21 cellular contexts compared by ENCODE assay signal in the genomic region with DNA sequence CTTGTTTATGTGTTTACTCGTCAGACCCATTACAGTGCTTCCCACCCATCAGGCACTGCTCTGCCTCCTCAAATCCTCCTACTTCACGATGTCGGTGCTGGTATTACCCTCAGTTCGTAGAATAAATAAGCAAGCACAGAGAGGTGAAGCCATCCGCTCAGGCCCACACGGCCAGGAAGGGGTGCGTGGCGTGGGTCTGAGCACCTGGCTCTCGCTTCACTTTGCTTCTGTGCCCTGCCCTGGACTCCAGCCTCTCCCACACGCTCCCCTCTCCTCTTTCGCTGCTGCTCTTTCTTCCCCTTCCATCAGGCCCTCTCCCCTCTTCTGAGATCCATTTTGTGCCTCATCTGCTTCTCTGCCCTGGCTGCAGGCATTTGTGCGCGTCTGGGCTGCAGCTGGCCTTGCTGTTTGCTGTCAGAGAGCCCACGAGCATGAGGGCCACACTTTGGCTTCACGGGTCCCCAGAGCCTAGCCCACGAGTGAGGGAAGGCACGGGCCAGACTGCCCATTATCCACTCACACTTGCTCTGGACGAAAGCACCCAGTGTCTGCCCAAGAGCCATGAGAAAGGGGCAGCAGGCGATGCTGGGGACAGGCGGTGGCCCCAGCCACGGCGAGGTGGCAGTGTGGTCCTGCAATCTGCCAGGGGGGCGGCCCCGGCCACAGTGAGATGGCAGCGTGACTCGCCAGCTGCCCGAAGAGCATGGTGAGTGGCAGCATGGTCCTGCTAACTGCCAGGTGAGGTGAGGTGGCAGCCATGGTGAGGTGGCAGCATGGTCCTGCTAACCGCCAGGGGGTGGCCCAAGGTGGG.
DNase-seq lines count a peak whose midpoint lies in the region; ATAC-seq, FAIRE-seq and TF ChIP-seq lines count a peak whose summit lies in the region.
"Had no signal": no experiment of that assay in that cellular context is flagged by ENCODE, and none has a peak within 500 bp of the region (broad histone marks: within the 10 kb centered on the region; RNA-seq: fewer than 3 reads in every experiment).

No MANE protein-coding gene starts in this region.

- H3K36me3 Mint-ChIP-seq in WTC11 (peaks cover 4% of the 10 kb centered on the region), progenitor cell of endocrine pancreas (ENCODE audit: insufficient read depth) (peaks cover 16% of the 10 kb centered on the region)
- H3K36me3 Mint-ChIP-seq: CD8-positive, alpha-beta T cell had no signal

- no peak for TF ChIP-seq POLR2A in testis (IDR thresholded peaks at IDR 0.05)

- no peak for ATAC-seq in WTC11
- ATAC-seq in GM18861 (IDR thresholded peaks at IDR 0.05; ENCODE audit: unreplicated experiment): no peak
- ATAC-seq: A549; CD8-positive, alpha-beta T cell; HepG2 had no signal

- WGBS in testis, 2 donors: 87 to 96% methylated on average over 18 to 27 of the region's 28 CpGs

- H4K20me1 ChIP-seq in BLaER1 treated with 17β-estradiol and CSF1 and Interleukin-3, amounts not matched to agents 10 nM and 100 nM: no peaks in the 10 kb centered on the region

- H3K9me3 Mint-ChIP-seq in WTC11: no peaks in the 10 kb centered on the region
- no peaks in the 10 kb centered on the region for H3K9me3 Mint-ChIP-seq in progenitor cell of endocrine pancreas (ENCODE audit: low read depth)
- H3K9me3 Mint-ChIP-seq: CD8-positive, alpha-beta T cell had no signal

- peak overlapping the region in 6 of 11 experiments; percentile 46 to 70 (median 64); a peak in 10 of 22 replicates for H3K27ac ChIP-seq in BLaER1 treated with 17β-estradiol and CSF1 and Interleukin-3, amounts not matched to agents 10 nM and 100 nM
- H3K27ac ChIP-seq in kidney (ENCODE audit: low read depth in 2 of 2, low read length in 2 of 2) (no peak overlapping the region), testis (no peak overlapping the region)
- H3K27ac ChIP-seq: A549 had no signal

- no peak for FAIRE-seq in kidney (lab: Jason Lieb, UNC)
- FAIRE-seq: A549, GM12892, GM18507, H54, HepG2 had no signal

- DNase-seq in WTC11 (ENCODE audit: low spot score): no peak
- DNase-seq in kidney: peak; percentile 54
- no peak for DNase-seq in progenitor cell of endocrine pancreas (ENCODE audit: low spot score, unreplicated experiment)
- no peak for DNase-seq in T-helper 9 cell
- no peak for DNase-seq in testis
- DNase-seq: Calu3; CD8-positive, alpha-beta T cell; DMS53; KG1; MV-4-11; NCI-H1417; NCI-H187; NCI-H2107; RPMI8226 had no signal

- H3K27me3 Mint-ChIP-seq in WTC11 (ENCODE audit: low read depth): no peaks in the 10 kb centered on the region
- no peaks in the 10 kb centered on the region for H3K27me3 Mint-ChIP-seq in progenitor cell of endocrine pancreas

- H3K4me1 ChIP-seq in BLaER1 treated with 17β-estradiol and CSF1 and Interleukin-3, amounts not matched to agents 10 nM and 100 nM: peaks cover 27 to 88% (median 67%) of the 10 kb centered on the region in 10 experiments
- H3K4me1 ChIP-seq in kidney (ENCODE audit: control insufficient read depth in 1 of 2, insufficient read depth in 1 of 2, low read depth in 1 of 2, low read length in 2 of 2) (no peaks in the 10 kb centered on the region), testis (no peaks in the 10 kb centered on the region)
- H3K4me1 ChIP-seq: A549 had no signal

- peak overlapping the region in 5 of 11 experiments; percentile 5 to 46 (median 22); a peak in 6 of 22 replicates for H3K9ac ChIP-seq in BLaER1 treated with 17β-estradiol and CSF1 and Interleukin-3, amounts not matched to agents 10 nM and 100 nM
- H3K9ac ChIP-seq in kidney (ENCODE audit: low read length in 2 of 2): no peak overlapping the region

- H3K36me3 ChIP-seq in BLaER1 treated with 17β-estradiol and CSF1 and Interleukin-3, amounts not matched to agents 10 nM and 100 nM: peaks cover 0 to 17% (median 0%) of the 10 kb centered on the region in 11 experiments; a peak in 2 of 22 replicates
- H3K36me3 ChIP-seq in kidney (ENCODE audit: control insufficient read depth in 1 of 2, insufficient read depth in 2 of 2, low read length in 2 of 2): peaks cover 0 to 2% of the 10 kb centered on the region in 2 donors
- no peaks in the 10 kb centered on the region for H3K36me3 ChIP-seq in testis (ENCODE audit: low read depth, missing control alignments)

- H3K27ac Mint-ChIP-seq in WTC11 (0 out of 2 replicates have a peak overlapping the region, but pooled peaks have one; percentile 26), progenitor cell of endocrine pancreas (peak overlapping the region; percentile 29)
- H3K27ac Mint-ChIP-seq: CD8-positive, alpha-beta T cell had no signal

- 0 out of 2 replicates have a peak, but pooled peaks cover 7% of the 10 kb centered on the region for H3K4me1 Mint-ChIP-seq in WTC11
- H3K4me1 Mint-ChIP-seq in progenitor cell of endocrine pancreas (ENCODE audit: low read depth): no peaks in the 10 kb centered on the region

- intact Hi-C loops in kidney (cut with DNase I) (no loop called here), testis (cut with DNase I; ENCODE audit: low total_unique reads) (no loop called here)

- H3K4me3 ChIP-seq in BLaER1 treated with 17β-estradiol and CSF1 and Interleukin-3, amounts not matched to agents 10 nM and 100 nM: no peak overlapping the region; a peak in 1 of 20 replicates
- no peak overlapping the region for H3K4me3 ChIP-seq in kidney (ENCODE audit: low read length in 2 of 2)
- H3K4me3 ChIP-seq in testis: no peak overlapping the region
- H3K4me3 ChIP-seq: A549 had no signal

- no peak overlapping the region for H3K4me3 Mint-ChIP-seq in WTC11
- H3K4me3 Mint-ChIP-seq in progenitor cell of endocrine pancreas (ENCODE audit: low read depth): no peak overlapping the region
- H3K4me3 Mint-ChIP-seq: CD8-positive, alpha-beta T cell had no signal

- peak overlapping the region; percentile 61 to 92 (median 75); a peak in 21 of 22 replicates for H3K4me2 ChIP-seq in BLaER1 treated with 17β-estradiol and CSF1 and Interleukin-3, amounts not matched to agents 10 nM and 100 nM
- H3K4me2 ChIP-seq: A549 had no signal

- TF ChIP-seq CTCF in WTC11 (IDR thresholded peaks at IDR 0.05) (no peak), kidney (IDR thresholded peaks at IDR 0.05; ENCODE audit: borderline replicate concordance, extremely low read depth, insufficient read depth) (no peak), progenitor cell of endocrine pancreas (IDR thresholded peaks at IDR 0.05; ENCODE audit: unreplicated experiment) (no peak), testis (IDR thresholded peaks at IDR 0.05) (no peak)

- CTCF ChIA-PET in WTC11 (lab: Charles Lee): no interaction called here

- H3K27me3 ChIP-seq in BLaER1 treated with 17β-estradiol and CSF1 and Interleukin-3, amounts not matched to agents 10 nM and 100 nM: no peaks in the 10 kb centered on the region
- no peaks in the 10 kb centered on the region for H3K27me3 ChIP-seq in testis

- POLR2A ChIA-PET in WTC11 (lab: Charles Lee): no interaction called here

- H3K9me3 ChIP-seq in BLaER1 treated with 17β-estradiol and CSF1 and Interleukin-3, amounts not matched to agents 10 nM and 100 nM (replicated peaks in 1 of 11): peaks cover 0 to 14% (median 0%) of the 10 kb centered on the region in 11 experiments; a peak in 4 of 22 replicates
- H3K9me3 ChIP-seq in kidney (ENCODE audit: control insufficient read depth in 1 of 2, low read length in 2 of 2) (no peaks in the 10 kb centered on the region), testis (no peaks in the 10 kb centered on the region)
- H3K9me3 ChIP-seq: A549 had no signal

TF ChIP-seq in WTC11, 78 proteins besides CTCF, POLR2A, EP300 and RAD21 (continues in another document):
- TF ChIP-seq CREM (CRISPR knock-in tag; IDR thresholded peaks at IDR 0.05) (no peak), GRHL2 (CRISPR knock-in tag; IDR thresholded peaks at IDR 0.05; ENCODE audit: insufficient replicate concordance, severe bottlenecking) (no peak)
- TF ChIP-seq, protein P1, sequence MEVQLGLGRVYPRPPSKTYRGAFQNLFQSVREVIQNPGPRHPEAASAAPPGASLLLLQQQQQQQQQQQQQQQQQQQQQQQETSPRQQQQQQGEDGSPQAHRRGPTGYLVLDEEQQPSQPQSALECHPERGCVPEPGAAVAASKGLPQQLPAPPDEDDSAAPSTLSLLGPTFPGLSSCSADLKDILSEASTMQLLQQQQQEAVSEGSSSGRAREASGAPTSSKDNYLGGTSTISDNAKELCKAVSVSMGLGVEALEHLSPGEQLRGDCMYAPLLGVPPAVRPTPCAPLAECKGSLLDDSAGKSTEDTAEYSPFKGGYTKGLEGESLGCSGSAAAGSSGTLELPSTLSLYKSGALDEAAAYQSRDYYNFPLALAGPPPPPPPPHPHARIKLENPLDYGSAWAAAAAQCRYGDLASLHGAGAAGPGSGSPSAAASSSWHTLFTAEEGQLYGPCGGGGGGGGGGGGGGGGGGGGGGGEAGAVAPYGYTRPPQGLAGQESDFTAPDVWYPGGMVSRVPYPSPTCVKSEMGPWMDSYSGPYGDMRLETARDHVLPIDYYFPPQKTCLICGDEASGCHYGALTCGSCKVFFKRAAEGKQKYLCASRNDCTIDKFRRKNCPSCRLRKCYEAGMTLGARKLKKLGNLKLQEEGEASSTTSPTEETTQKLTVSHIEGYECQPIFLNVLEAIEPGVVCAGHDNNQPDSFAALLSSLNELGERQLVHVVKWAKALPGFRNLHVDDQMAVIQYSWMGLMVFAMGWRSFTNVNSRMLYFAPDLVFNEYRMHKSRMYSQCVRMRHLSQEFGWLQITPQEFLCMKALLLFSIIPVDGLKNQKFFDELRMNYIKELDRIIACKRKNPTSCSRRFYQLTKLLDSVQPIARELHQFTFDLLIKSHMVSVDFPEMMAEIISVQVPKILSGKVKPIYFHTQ (CRISPR knock-in tag; IDR thresholded peaks at IDR 0.05): no peak

Comparison
In these comparisons a context has a peak if more than half of its experiments do, and no peak if none do; other contexts are left out.
1. H3K27ac ChIP-seq: peak in BLaER1 treated with 17β-estradiol and CSF1 and Interleukin-3, amounts not matched to agents 10 nM and 100 nM (6 of 11); none in kidney (0 of 2) and testis (0 of 2).